Comparison of ENCODE assay signal across 13 cellular contexts in the genomic region with DNA sequence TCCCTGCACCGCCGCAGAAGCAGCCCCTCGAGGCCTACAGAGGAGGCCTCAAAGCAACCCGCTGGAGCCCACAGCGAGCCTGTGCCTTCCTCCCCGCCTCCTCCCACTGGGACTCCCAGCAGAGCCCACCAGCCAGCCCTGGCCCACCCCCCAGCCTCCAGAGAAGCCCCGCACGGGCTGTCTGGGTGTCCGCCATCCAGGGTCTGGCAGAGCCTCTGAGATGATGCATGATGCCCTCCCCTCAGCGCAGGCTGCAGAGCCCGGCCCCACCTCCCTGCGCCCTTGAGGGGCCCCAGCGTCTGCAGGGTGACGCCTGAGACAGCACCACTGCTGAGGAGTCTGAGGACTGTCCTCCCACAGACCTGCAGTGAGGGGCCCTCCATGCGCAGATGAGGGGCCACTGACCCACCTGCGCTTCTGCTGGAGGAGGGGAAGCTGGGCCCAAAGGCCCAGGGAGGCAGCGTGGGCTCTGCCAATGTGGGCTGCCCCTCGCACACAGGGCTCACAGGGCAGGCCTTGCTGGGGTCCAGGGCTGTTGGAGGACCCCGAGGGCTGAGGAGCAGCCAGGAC. TPM values are rescaled to one million over a fixed set of nuclear protein-coding genes. Genes with fewer than 3 reads are reported as not detected.
DNase-seq lines count a peak whose midpoint lies in the region; ATAC-seq and TF ChIP-seq lines count a peak whose summit lies in the region.
"Had no signal": no experiment of that assay in that cellular context is flagged by ENCODE, and none has a peak within 500 bp of the region (broad histone marks: within the 10 kb centered on the region; RNA-seq: fewer than 3 reads in every experiment).

No MANE protein-coding gene starts in this region.

- H3K4me1 ChIP-seq in HEK293 (ENCODE audit: control insufficient read depth, insufficient read depth, low read length), result no peaks in the 10 kb centered on the region
- H3K4me1 ChIP-seq: thyroid gland had no signal

- intact Hi-C loops in activated CD4-positive, alpha-beta T cell treated with anti-CD3 and anti-CD28 coated beads for 36 hours (cut with DNase I, micrococcal nuclease), result no loop called here
- intact Hi-C loops in activated CD4-positive, alpha-beta T cell treated with anti-CD3 and anti-CD28 coated beads, Interleukin-2, amount 10 ng/mL, durations not matched to agents 24 days and 14 days (cut with micrococcal nuclease), result no loop called here
- intact Hi-C loops in cardiac septum (cut with DNase I), result no loop called here

- no peaks in the 10 kb centered on the region for H3K36me3 Mint-ChIP-seq in activated CD4-positive, alpha-beta T cell treated with anti-CD3 and anti-CD28 coated beads for 36 hours (ENCODE audit: low read depth)
- H3K36me3 Mint-ChIP-seq in activated CD4-positive, alpha-beta T cell treated with anti-CD3 and anti-CD28 coated beads, Interleukin-2, amount 10 ng/mL, durations not matched to agents 24 days and 14 days (ENCODE audit: low read depth), result no peaks in the 10 kb centered on the region
- peaks cover 4% of the 10 kb centered on the region for H3K36me3 Mint-ChIP-seq in progenitor cell of endocrine pancreas (ENCODE audit: insufficient read depth)

- DNase-seq in activated CD4-positive, alpha-beta T cell treated with anti-CD3 and anti-CD28 coated beads for 36 hours, result peak; percentile 3
- no peak for DNase-seq in activated CD4-positive, alpha-beta T cell treated with anti-CD3 and anti-CD28 coated beads, Interleukin-2, amount 10 ng/mL, durations not matched to agents 24 days and 14 days
- peak; percentile 72 for DNase-seq in cardiac septum (ENCODE audit: low spot score)
- peak; percentile 8 for DNase-seq in progenitor cell of endocrine pancreas (ENCODE audit: low spot score, unreplicated experiment)
- no peak for DNase-seq in NK-92 (lab: John Stamatoyannopoulos, UW; ENCODE audit: unreplicated experiment)
- no peak for DNase-seq in NCI-H446 (lab: John Stamatoyannopoulos, UW)
- DNase-seq in SKM-1 treated with dmso at 0.1 percent for 144 hours (lab: John Stamatoyannopoulos, UW; ENCODE audit: unreplicated experiment), result no peak
- DNase-seq: esophagus squamous epithelium, GOT3, NCI-H1092, NCI-H510A had no signal

- CTCF ChIA-PET in activated CD4-positive, alpha-beta T cell treated with anti-CD3 and anti-CD28 coated beads for 36 hours (lab: Charles Lee), result no interaction called here
- CTCF ChIA-PET in HEK293 (lab: Yijun Ruan, JAX), result no interaction called here

- H3K36me3 ChIP-seq in HEK293 (ENCODE audit: control insufficient read depth in 2 of 2, insufficient read depth in 1 of 2, low read length in 2 of 2), result peaks cover 0 to 30% of the 10 kb centered on the region in 2 experiments; a peak in 1 of 3 replicates
- H3K36me3 ChIP-seq: thyroid gland had no signal

- no peaks in the 10 kb centered on the region for H3K9me3 Mint-ChIP-seq in activated CD4-positive, alpha-beta T cell treated with anti-CD3 and anti-CD28 coated beads for 36 hours (ENCODE audit: low read depth)
- no peaks in the 10 kb centered on the region for H3K9me3 Mint-ChIP-seq in activated CD4-positive, alpha-beta T cell treated with anti-CD3 and anti-CD28 coated beads, Interleukin-2, amount 10 ng/mL, durations not matched to agents 24 days and 14 days
- H3K9me3 Mint-ChIP-seq in progenitor cell of endocrine pancreas (ENCODE audit: low read depth), result no peaks in the 10 kb centered on the region

- no peaks in the 10 kb centered on the region for H3K27me3 Mint-ChIP-seq in activated CD4-positive, alpha-beta T cell treated with anti-CD3 and anti-CD28 coated beads for 36 hours
- H3K27me3 Mint-ChIP-seq in activated CD4-positive, alpha-beta T cell treated with anti-CD3 and anti-CD28 coated beads, Interleukin-2, amount 10 ng/mL, durations not matched to agents 24 days and 14 days, result no peaks in the 10 kb centered on the region
- H3K27me3 Mint-ChIP-seq in progenitor cell of endocrine pancreas, result no peaks in the 10 kb centered on the region

- TF ChIP-seq CTCF in HEK293 (tag by site-specific recombination; IDR thresholded peaks at IDR 0.05) (no peak), progenitor cell of endocrine pancreas (IDR thresholded peaks at IDR 0.05; ENCODE audit: unreplicated experiment) (no peak)

- no peak overlapping the region for H3K27ac Mint-ChIP-seq in activated CD4-positive, alpha-beta T cell treated with anti-CD3 and anti-CD28 coated beads for 36 hours
- H3K27ac Mint-ChIP-seq in activated CD4-positive, alpha-beta T cell treated with anti-CD3 and anti-CD28 coated beads, Interleukin-2, amount 10 ng/mL, durations not matched to agents 24 days and 14 days, result no peak overlapping the region
- H3K27ac Mint-ChIP-seq in progenitor cell of endocrine pancreas, result no peak overlapping the region

- no peaks in the 10 kb centered on the region for H3K9me3 ChIP-seq in HEK293 (ENCODE audit: control insufficient read depth, insufficient read depth, low read depth, low read length)
- H3K9me3 ChIP-seq: esophagus squamous epithelium, thyroid gland had no signal

- no peak for ATAC-seq in activated CD4-positive, alpha-beta T cell treated with anti-CD3 and anti-CD28 coated beads for 36 hours

- POLR2A ChIA-PET in activated CD4-positive, alpha-beta T cell treated with anti-CD3 and anti-CD28 coated beads for 36 hours (lab: Charles Lee), result no interaction called here
- POLR2A ChIA-PET in HEK293 (lab: Yijun Ruan, JAX), result no interaction called here

- no peaks in the 10 kb centered on the region for H3K4me1 Mint-ChIP-seq in activated CD4-positive, alpha-beta T cell treated with anti-CD3 and anti-CD28 coated beads for 36 hours
- no peaks in the 10 kb centered on the region for H3K4me1 Mint-ChIP-seq in activated CD4-positive, alpha-beta T cell treated with anti-CD3 and anti-CD28 coated beads, Interleukin-2, amount 10 ng/mL, durations not matched to agents 24 days and 14 days
- H3K4me1 Mint-ChIP-seq in progenitor cell of endocrine pancreas (ENCODE audit: low read depth), result peaks cover 2% of the 10 kb centered on the region

- no peak overlapping the region for H3K4me3 ChIP-seq in HEK293 (ENCODE audit: low read depth, low read length)
- H3K4me3 ChIP-seq: esophagus squamous epithelium, thyroid gland had no signal

- H3K4me3 Mint-ChIP-seq in activated CD4-positive, alpha-beta T cell treated with anti-CD3 and anti-CD28 coated beads for 36 hours, result no peak overlapping the region
- H3K4me3 Mint-ChIP-seq in activated CD4-positive, alpha-beta T cell treated with anti-CD3 and anti-CD28 coated beads, Interleukin-2, amount 10 ng/mL, durations not matched to agents 24 days and 14 days, result no peak overlapping the region
- no peak overlapping the region for H3K4me3 Mint-ChIP-seq in progenitor cell of endocrine pancreas (ENCODE audit: low read depth)

- H3K27ac ChIP-seq in HEK293 (ENCODE audit: extremely low read depth, low read depth, low read length), result no peak overlapping the region
- H3K27ac ChIP-seq: esophagus squamous epithelium, thyroid gland had no signal

TF ChIP-seq in HEK293, 187 proteins besides CTCF, POLR2A, EP300 and RAD21:
- TF ChIP-seq GLIS2 (tag by site-specific recombination; IDR thresholded peaks at IDR 0.05) (0 out of 2 replicates have a peak, but pooled peaks have one; percentile 15), ZNF248 (tag by site-specific recombination; IDR thresholded peaks at IDR 0.05) (no peak)
TF ChIP-seq in HEK293: peak in this region for 1.

RNA-seq across cellular contexts. Expression of gene GPC1, which starts 31.2 kb away (rescaled TPM):
- 1 to 10 TPM; 1.7 to 2.0 TPM for total RNA-seq in activated CD4-positive, alpha-beta T cell treated with anti-CD3 and anti-CD28 coated beads for 36 hours
- 5.9 and 6.6 TPM in 2 replicates for total RNA-seq in activated CD4-positive, alpha-beta T cell treated with anti-CD3 and anti-CD28 coated beads, Interleukin-2, amount 10 ng/mL, durations not matched to agents 24 days and 14 days
- total RNA-seq in cardiac septum, result 291 TPM
- 88.5 and 91.4 TPM in 2 replicates for total RNA-seq in progenitor cell of endocrine pancreas

Comparison
In these comparisons a context has a peak if more than half of its experiments do, and no peak if none do; other contexts are left out.
1. DNase-seq: peak in activated CD4-positive, alpha-beta T cell treated with anti-CD3 and anti-CD28 coated beads for 36 hours (single experiment), cardiac septum (single experiment) and progenitor cell of endocrine pancreas (single experiment); none in activated CD4-positive, alpha-beta T cell treated with anti-CD3 and anti-CD28 coated beads, Interleukin-2, amount 10 ng/mL, durations not matched to agents 24 days and 14 days (single experiment), NK-92 (single experiment), NCI-H446 (0 of 2) and SKM-1 treated with dmso at 0.1 percent for 144 hours (single experiment).
2. RNA of gene GPC1, which starts 31.2 kb away (total RNA-seq): 291 TPM in cardiac septum (single experiment) and 88.5 to 91.4 TPM in progenitor cell of endocrine pancreas; 5.9 to 6.6 TPM in activated CD4-positive, alpha-beta T cell treated with anti-CD3 and anti-CD28 coated beads, Interleukin-2, amount 10 ng/mL, durations not matched to agents 24 days and 14 days and 1.7 to 2.0 TPM in activated CD4-positive, alpha-beta T cell treated with anti-CD3 and anti-CD28 coated beads for 36 hours; every median in the first group is over 10 times any median in the second.